In the genomic region with DNA sequence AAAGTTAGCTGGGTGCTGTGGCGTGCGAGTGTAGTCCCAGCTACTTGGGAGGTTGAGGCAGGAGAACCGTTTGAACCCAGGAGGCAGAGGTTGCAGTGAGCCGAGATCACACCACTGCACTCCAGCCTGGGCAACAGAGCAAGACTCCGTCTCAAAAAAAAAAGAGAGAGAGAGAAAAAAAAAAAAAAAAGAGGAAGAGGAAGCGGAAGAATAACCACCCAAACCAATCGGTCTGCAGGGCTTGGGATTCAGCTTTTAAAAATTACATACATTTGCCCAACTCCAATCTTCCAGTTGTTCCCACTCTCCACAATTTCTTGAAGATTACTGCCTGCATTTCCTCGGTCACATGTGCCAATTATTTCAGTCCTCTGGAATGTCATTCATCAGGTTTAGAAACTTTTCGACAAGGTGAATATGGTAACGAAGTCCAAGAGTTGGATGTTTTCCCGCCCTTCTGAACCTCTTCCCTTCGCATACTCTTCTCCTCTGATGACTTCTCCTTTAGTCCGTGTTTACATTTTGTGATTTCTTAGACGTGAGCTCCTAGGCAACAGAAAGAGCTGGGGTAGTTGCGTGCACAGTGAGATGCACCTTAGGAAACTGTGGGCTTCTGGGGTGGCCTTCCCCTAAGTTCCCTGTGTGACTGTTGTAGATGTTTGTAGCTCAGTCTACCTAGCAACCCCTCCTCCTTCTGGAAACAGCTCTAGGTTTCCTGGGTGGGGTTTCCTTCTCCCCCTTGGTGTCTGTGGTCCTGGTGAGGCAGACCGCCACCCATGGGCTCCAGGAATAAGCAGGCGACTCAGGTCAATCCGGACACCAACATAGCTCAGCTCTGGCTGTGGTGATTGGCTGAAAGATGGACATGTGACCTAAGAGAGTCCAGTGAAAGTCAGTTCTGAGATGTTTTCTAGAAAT, we compare ENCODE assay signal across 8 cellular contexts.
DNase-seq lines count a peak whose midpoint lies in the region; ATAC-seq lines count a peak whose summit lies in the region.

No MANE protein-coding gene starts in this region.

- no peaks in the 10 kb centered on the region for H3K9me3 ChIP-seq in trophoblast cell (ENCODE audit: insufficient read depth, low read depth, low read length)

- H3K18ac ChIP-seq in trophoblast cell (ENCODE audit: low read length): peak overlapping the region; percentile 8

- no peak overlapping the region for H3K9ac ChIP-seq in trophoblast cell (ENCODE audit: low read length)

- H3K36me3 ChIP-seq in trophoblast cell (ENCODE audit: control insufficient read depth in 1 of 2, insufficient read depth in 2 of 2, low read length in 2 of 2): no peaks in the 10 kb centered on the region

- peak overlapping the region; percentile 69 for H2BK12ac ChIP-seq in trophoblast cell (ENCODE audit: low read length)

- H3K4me3 Mint-ChIP-seq in activated naive CD8-positive, alpha-beta T cell treated with anti-CD3 and anti-CD28 coated beads, Interleukin-2, amount 10 ng/mL, durations not matched to agents 7 days and 5 days: no peak overlapping the region

- POLR2A ChIA-PET in activated naive CD8-positive, alpha-beta T cell treated with anti-CD3 and anti-CD28 coated beads, Interleukin-2, amount 10 ng/mL, durations not matched to agents 7 days and 5 days (lab: Charles Lee): interaction anchor here (0.7 to 1.0 kb wide), 3 partner anchors 11 to 91 kb away, joined by 3 to 6 read pairs (median 4); no protein-coding TSS in a partner anchor

- no peaks in the 10 kb centered on the region for H3K36me3 Mint-ChIP-seq in activated naive CD8-positive, alpha-beta T cell treated with anti-CD3 and anti-CD28 coated beads, Interleukin-2, amount 10 ng/mL, durations not matched to agents 7 days and 5 days

- intact Hi-C loops in posterior cingulate gyrus (cut with DNase I): no loop called here

- peak overlapping the region; percentile 77 for H2AFZ ChIP-seq in trophoblast cell (ENCODE audit: insufficient read depth, low read length, poor library complexity)

- H4K91ac ChIP-seq in trophoblast cell (ENCODE audit: low read depth, low read length): peak overlapping the region; percentile 90

- H2BK120ac ChIP-seq in trophoblast cell (ENCODE audit: insufficient read depth, low read length, poor library complexity): peak overlapping the region; percentile 92

- peak overlapping the region; percentile 66 for H4K8ac ChIP-seq in trophoblast cell (ENCODE audit: low read depth, low read length)

- peak overlapping the region; percentile 96 for H3K27ac ChIP-seq in trophoblast cell (ENCODE audit: low read depth, low read length)

- DNase-seq in activated naive CD8-positive, alpha-beta T cell treated with anti-CD3 and anti-CD28 coated beads, Interleukin-2, amount 10 ng/mL, durations not matched to agents 7 days and 5 days: no peak
- DNase-seq in trophoblast cell (peak; percentile 82 to 99), cerebellar nuclear complex (lab: John Stamatoyannopoulos, UW) (no peak), Ammon's horn (ENCODE audit: low spot score) (no peak), posterior cingulate gyrus (no peak), NCI-H2029 treated with DMSO at 0.1 percent for 48 hours (lab: John Stamatoyannopoulos, UW) (no peak)

- H3K27ac Mint-ChIP-seq in activated naive CD8-positive, alpha-beta T cell treated with anti-CD3 and anti-CD28 coated beads, Interleukin-2, amount 10 ng/mL, durations not matched to agents 7 days and 5 days: peak overlapping the region; percentile 49

- ATAC-seq in GM19035 (IDR thresholded peaks at IDR 0.05; ENCODE audit: unreplicated experiment) (peak; percentile 42), HG03342 (IDR thresholded peaks at IDR 0.05; ENCODE audit: unreplicated experiment) (peak; percentile 67)
- ATAC-seq in activated naive CD8-positive, alpha-beta T cell treated with anti-CD3 and anti-CD28 coated beads, Interleukin-2, amount 10 ng/mL, durations not matched to agents 7 days and 5 days (ENCODE audit: low read depth): no peak

- peak overlapping the region; percentile 97 for H2BK5ac ChIP-seq in trophoblast cell (ENCODE audit: low read depth, low read length, poor library complexity)

- peaks cover 2% of the 10 kb centered on the region for H3K79me2 ChIP-seq in trophoblast cell (ENCODE audit: control insufficient read depth, insufficient read depth, low read length, poor library complexity)

- no peaks in the 10 kb centered on the region for H3K9me3 Mint-ChIP-seq in activated naive CD8-positive, alpha-beta T cell treated with anti-CD3 and anti-CD28 coated beads, Interleukin-2, amount 10 ng/mL, durations not matched to agents 7 days and 5 days

- H3K27me3 ChIP-seq in trophoblast cell (ENCODE audit: insufficient read depth, low read length): no peaks in the 10 kb centered on the region

- no CpG with 5 or more reads among the region's 18 CpGs for WGBS in trophoblast cell (ENCODE audit: extremely low coverage, insufficient coverage, insufficient read length)

- no peaks in the 10 kb centered on the region for H3K27me3 Mint-ChIP-seq in activated naive CD8-positive, alpha-beta T cell treated with anti-CD3 and anti-CD28 coated beads, Interleukin-2, amount 10 ng/mL, durations not matched to agents 7 days and 5 days

- H3K4ac ChIP-seq in trophoblast cell (ENCODE audit: low read depth, low read length): peak overlapping the region; percentile 53

- H3K14ac ChIP-seq in trophoblast cell (ENCODE audit: low read length): peak overlapping the region; percentile 64

- peaks cover 7 to 16% of the 10 kb centered on the region in 2 experiments for H3K4me1 ChIP-seq in trophoblast cell (ENCODE audit: control insufficient read depth in 1 of 2, insufficient read depth in 2 of 2, low read length in 2 of 2)

- H2AK5ac ChIP-seq in trophoblast cell (ENCODE audit: low read length): peak overlapping the region; percentile 15

- peak overlapping the region; percentile 6 for H3K4me2 ChIP-seq in trophoblast cell (ENCODE audit: low read length)

- H3K4me1 Mint-ChIP-seq in activated naive CD8-positive, alpha-beta T cell treated with anti-CD3 and anti-CD28 coated beads, Interleukin-2, amount 10 ng/mL, durations not matched to agents 7 days and 5 days: peaks cover 10% of the 10 kb centered on the region

- H3K4me3 ChIP-seq in trophoblast cell (ENCODE audit: low read depth, low read length): no peak overlapping the region

- H3K79me1 ChIP-seq in trophoblast cell (ENCODE audit: low read length): peaks cover 35% of the 10 kb centered on the region

- H3K23ac ChIP-seq in trophoblast cell (ENCODE audit: low read length): no peak overlapping the region

- peak overlapping the region; percentile 22 for H4K12ac ChIP-seq in trophoblast cell (ENCODE audit: low read depth, low read length)

Comparison
In these comparisons a context has a peak if more than half of its experiments do, and no peak if none do; other contexts are left out.
1. DNase-seq: peak in trophoblast cell (2 of 2); none in activated naive CD8-positive, alpha-beta T cell treated with anti-CD3 and anti-CD28 coated beads, Interleukin-2, amount 10 ng/mL, durations not matched to agents 7 days and 5 days (single experiment), cerebellar nuclear complex (0 of 2), Ammon's horn (single experiment), posterior cingulate gyrus (0 of 10) and NCI-H2029 treated with DMSO at 0.1 percent for 48 hours (single experiment).